Comparison of ENCODE assay signal across 8 cellular contexts in genomic region chr5:76152161-76152560, GRCh38.
"Had no signal": no experiment of that assay in that cellular context is flagged by ENCODE, and none has a peak within 500 bp of the region (broad histone marks: within the 10 kb centered on the region; RNA-seq: fewer than 3 reads in every experiment).

No MANE protein-coding gene starts in this region.

- ATAC-seq: GM23338, K562 had no signal

- H3K27ac Mint-ChIP-seq: GM23338, H9 had no signal

- H3K9me3 Mint-ChIP-seq: GM23338, H9 had no signal

- H2AFZ ChIP-seq: GM23338 had no signal

- H3K4me2 ChIP-seq: GM23338 had no signal

- DNase-seq: H9, HCEC 1CT, IMR-90 had no signal

- H3K4me3 ChIP-seq: GM23338, K562 had no signal

- FAIRE-seq: H1, H54, HTR-8/SVneo, K562 had no signal

- H3K4me3 Mint-ChIP-seq: GM23338, H9 had no signal
